In the genomic region with DNA sequence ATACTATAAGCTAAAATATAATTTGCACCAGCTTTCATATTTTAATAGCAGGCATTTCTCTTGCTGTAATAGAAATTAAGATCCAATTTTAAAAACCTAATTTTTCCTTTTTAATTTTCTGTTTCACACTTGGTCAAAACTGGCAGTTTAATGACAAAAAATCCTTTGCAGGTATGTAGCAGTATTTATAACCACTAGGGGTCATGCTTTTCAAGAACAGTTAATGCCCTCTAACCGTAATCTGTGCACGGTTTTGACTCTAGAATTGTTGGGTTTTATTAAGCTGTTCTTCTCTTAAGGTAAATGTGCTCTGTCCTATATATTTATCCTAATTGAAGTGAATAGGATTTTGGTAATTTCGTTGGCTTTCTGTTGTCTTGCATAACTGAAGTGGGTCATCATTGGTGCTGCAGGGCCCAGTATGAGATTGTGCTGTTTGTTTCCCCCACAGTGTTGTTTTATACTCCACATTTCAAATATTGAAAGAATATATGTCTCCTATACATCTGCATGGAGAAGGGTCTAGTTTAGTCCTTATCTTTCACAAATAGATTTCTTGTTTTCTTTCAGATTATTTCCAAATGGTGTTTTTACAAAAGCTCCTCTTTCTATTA, we compare ENCODE assay signal across 1 cellular context.
TF ChIP-seq lines count a peak whose summit lies in the region.

No MANE protein-coding gene starts in this region.

TF ChIP-seq in K562, 482 proteins besides CTCF, POLR2A, EP300 and RAD21 (continued from another document):
- TF ChIP-seq DEAF1 (CRISPR knock-in tag; IDR thresholded peaks at IDR 0.05) (peak; percentile 38; the same call in 1 of the 2 replicates), E2F3 (CRISPR knock-in tag; IDR thresholded peaks at IDR 0.05) (no peak), JUND (IDR thresholded peaks at IDR 0.05; ENCODE audit: borderline replicate concordance, low read depth, low read length) (peak; percentile 6; the same call in 1 of the 2 replicates), JUND (tag; IDR thresholded peaks at IDR 0.05; ENCODE audit: borderline replicate concordance, low read depth, low read length) (no peak), KLF16 (IDR thresholded peaks at IDR 0.05) (0 out of 2 replicates have a peak, but pooled peaks have one; percentile 10), SMC3 (conservative IDR thresholded peaks at IDR 0.05; ENCODE audit: insufficient read depth, low read depth, low read length) (peak; percentile 56), TEAD4 (IDR thresholded peaks at IDR 0.05; ENCODE audit: low read length) (0 out of 2 replicates have a peak, but pooled peaks have one; percentile 36), TEAD4 (CRISPR knock-in tag; IDR thresholded peaks at IDR 0.05; ENCODE audit: borderline replicate concordance) (no peak), MBD2 (IDR thresholded peaks at IDR 0.05; ENCODE audit: borderline replicate concordance, low read depth) (no peak), ZNF124 (CRISPR knock-in tag; IDR thresholded peaks at IDR 0.05) (no peak), ZBTB17 (CRISPR knock-in tag; IDR thresholded peaks at IDR 0.05) (no peak), RBM25 (IDR thresholded peaks at IDR 0.05; ENCODE audit: low read depth, low read length, severe bottlenecking) (no peak), ZNF830 (CRISPR knock-in tag; IDR thresholded peaks at IDR 0.05) (no peak), CCNT2 (IDR thresholded peaks at IDR 0.05; ENCODE audit: borderline replicate concordance, extremely low read depth, insufficient read length, low read depth, low read length) (no peak), RBM22 (IDR thresholded peaks at IDR 0.05; ENCODE audit: low read depth, low read length, poor library complexity, severe bottlenecking) (no peak), PCBP1 (IDR thresholded peaks at IDR 0.05; ENCODE audit: low read depth, low read length, poor library complexity, severe bottlenecking) (no peak), ZNF232 (CRISPR knock-in tag; IDR thresholded peaks at IDR 0.05) (no peak), IRF9 (tag; IDR thresholded peaks at IDR 0.05) (no peak), RCOR1 (IDR thresholded peaks at IDR 0.05; ENCODE audit: borderline replicate concordance in 1 of 2, low read depth in 2 of 2, low read length in 2 of 2) (0 out of 4 replicates have a peak, but pooled peaks of 1 of the 2 experiments have one; percentile 6), ZNF589 (CRISPR knock-in tag; IDR thresholded peaks at IDR 0.05; ENCODE audit: low read depth) (no peak), GATA2 (CRISPR knock-in tag; IDR thresholded peaks at IDR 0.05) (no peak), POLR2B (IDR thresholded peaks at IDR 0.05; ENCODE audit: low read depth, partially characterized antibody) (no peak)
- TF ChIP-seq, protein P1, sequence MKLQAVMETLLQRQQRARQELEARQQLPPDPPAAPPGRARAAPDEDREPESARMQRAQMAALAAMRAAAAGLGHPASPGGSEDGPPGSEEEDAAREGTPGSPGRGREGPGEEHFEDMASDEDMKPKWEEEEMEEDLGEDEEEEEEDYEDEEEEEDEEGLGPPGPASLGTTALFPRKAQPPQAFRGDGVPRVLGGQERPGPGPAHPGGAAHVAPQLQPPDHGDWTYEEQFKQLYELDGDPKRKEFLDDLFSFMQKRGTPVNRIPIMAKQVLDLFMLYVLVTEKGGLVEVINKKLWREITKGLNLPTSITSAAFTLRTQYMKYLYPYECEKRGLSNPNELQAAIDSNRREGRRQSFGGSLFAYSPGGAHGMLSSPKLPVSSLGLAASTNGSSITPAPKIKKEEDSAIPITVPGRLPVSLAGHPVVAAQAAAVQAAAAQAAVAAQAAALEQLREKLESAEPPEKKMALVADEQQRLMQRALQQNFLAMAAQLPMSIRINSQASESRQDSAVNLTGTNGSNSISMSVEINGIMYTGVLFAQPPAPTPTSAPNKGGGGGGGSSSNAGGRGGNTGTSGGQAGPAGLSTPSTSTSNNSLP (IDR thresholded peaks at IDR 0.05; ENCODE audit: borderline replicate concordance, low read depth, low read length): 0 out of 2 replicates have a peak, but pooled peaks have one; percentile 28
- TF ChIP-seq, protein P2, sequence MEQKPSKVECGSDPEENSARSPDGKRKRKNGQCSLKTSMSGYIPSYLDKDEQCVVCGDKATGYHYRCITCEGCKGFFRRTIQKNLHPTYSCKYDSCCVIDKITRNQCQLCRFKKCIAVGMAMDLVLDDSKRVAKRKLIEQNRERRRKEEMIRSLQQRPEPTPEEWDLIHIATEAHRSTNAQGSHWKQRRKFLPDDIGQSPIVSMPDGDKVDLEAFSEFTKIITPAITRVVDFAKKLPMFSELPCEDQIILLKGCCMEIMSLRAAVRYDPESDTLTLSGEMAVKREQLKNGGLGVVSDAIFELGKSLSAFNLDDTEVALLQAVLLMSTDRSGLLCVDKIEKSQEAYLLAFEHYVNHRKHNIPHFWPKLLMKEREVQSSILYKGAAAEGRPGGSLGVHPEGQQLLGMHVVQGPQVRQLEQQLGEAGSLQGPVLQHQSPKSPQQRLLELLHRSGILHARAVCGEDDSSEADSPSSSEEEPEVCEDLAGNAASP (IDR thresholded peaks at IDR 0.05): no peak
- TF ChIP-seq, protein P3, sequence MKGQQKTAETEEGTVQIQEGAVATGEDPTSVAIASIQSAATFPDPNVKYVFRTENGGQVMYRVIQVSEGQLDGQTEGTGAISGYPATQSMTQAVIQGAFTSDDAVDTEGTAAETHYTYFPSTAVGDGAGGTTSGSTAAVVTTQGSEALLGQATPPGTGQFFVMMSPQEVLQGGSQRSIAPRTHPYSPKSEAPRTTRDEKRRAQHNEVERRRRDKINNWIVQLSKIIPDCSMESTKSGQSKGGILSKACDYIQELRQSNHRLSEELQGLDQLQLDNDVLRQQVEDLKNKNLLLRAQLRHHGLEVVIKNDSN (CRISPR knock-in tag; IDR thresholded peaks at IDR 0.05): no peak
- TF ChIP-seq, protein P4, sequence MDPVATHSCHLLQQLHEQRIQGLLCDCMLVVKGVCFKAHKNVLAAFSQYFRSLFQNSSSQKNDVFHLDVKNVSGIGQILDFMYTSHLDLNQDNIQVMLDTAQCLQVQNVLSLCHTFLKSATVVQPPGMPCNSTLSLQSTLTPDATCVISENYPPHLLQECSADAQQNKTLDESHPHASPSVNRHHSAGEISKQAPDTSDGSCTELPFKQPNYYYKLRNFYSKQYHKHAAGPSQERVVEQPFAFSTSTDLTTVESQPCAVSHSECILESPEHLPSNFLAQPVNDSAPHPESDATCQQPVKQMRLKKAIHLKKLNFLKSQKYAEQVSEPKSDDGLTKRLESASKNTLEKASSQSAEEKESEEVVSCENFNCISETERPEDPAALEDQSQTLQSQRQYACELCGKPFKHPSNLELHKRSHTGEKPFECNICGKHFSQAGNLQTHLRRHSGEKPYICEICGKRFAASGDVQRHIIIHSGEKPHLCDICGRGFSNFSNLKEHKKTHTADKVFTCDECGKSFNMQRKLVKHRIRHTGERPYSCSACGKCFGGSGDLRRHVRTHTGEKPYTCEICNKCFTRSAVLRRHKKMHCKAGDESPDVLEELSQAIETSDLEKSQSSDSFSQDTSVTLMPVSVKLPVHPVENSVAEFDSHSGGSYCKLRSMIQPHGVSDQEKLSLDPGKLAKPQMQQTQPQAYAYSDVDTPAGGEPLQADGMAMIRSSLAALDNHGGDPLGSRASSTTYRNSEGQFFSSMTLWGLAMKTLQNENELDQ (CRISPR knock-in tag; IDR thresholded peaks at IDR 0.05; ENCODE audit: borderline replicate concordance): no peak
